In genomic region chr4:7381221-7381889, GRCh38 we compare ENCODE assay signal across 18 cellular contexts. TPM values are rescaled to one million over a fixed set of nuclear protein-coding genes. Genes with fewer than 3 reads are reported as not detected.
DNase-seq lines count a peak whose midpoint lies in the region; ATAC-seq and TF ChIP-seq lines count a peak whose summit lies in the region.
"Had no signal": no experiment of that assay in that cellular context is flagged by ENCODE, and none has a peak within 500 bp of the region (broad histone marks: within the 10 kb centered on the region; RNA-seq: fewer than 3 reads in every experiment).

No MANE protein-coding gene starts in this region.

- H3K27me3 ChIP-seq in right atrium auricular region (no peaks in the 10 kb centered on the region), lower lobe of right lung (ENCODE audit: low read depth) (peaks cover 5% of the 10 kb centered on the region)
- H3K27me3 ChIP-seq: thyroid gland had no signal

- H3K4me3 Mint-ChIP-seq in activated T-helper 1 cell treated with anti-CD3 and anti-CD28 coated beads, Interleukin-12 subunit alpha, Interleukin-12 subunit beta, Interleukin-2, Interleukin-4 antibody, amounts not matched to agents 30 ng/mL and 10 ng/mL and 1 ng/mL, durations not matched to agents 14 hours and 24 hours and 36 hours: no peak overlapping the region

- peaks cover 17% of the 10 kb centered on the region for H3K9me3 Mint-ChIP-seq in activated T-helper 1 cell treated with anti-CD3 and anti-CD28 coated beads, Interleukin-12 subunit alpha, Interleukin-12 subunit beta, Interleukin-2, Interleukin-4 antibody, amounts not matched to agents 30 ng/mL and 10 ng/mL and 1 ng/mL, durations not matched to agents 14 hours and 24 hours and 36 hours
- H3K9me3 Mint-ChIP-seq: nephron had no signal

- H3K4me1 ChIP-seq in right atrium auricular region (peaks cover 0 to 10% of the 10 kb centered on the region in 2 donors), lower lobe of right lung (no peaks in the 10 kb centered on the region)
- H3K4me1 ChIP-seq: A549, thyroid gland had no signal

- intact Hi-C loops in Right ventricle myocardium inferior (cut with DNase I) (no loop called here), lower lobe of right lung (cut with DNase I) (no loop called here)
- intact Hi-C loops in activated T-helper 1 cell treated with anti-CD3 and anti-CD28 coated beads, Interleukin-12 subunit alpha, Interleukin-12 subunit beta, Interleukin-2, Interleukin-4 antibody, amounts not matched to agents 30 ng/mL and 10 ng/mL and 1 ng/mL, durations not matched to agents 14 hours and 24 hours and 36 hours (cut with micrococcal nuclease): no loop called here

- DNase-seq in Right ventricle myocardium inferior (ENCODE audit: missing footprints) (peak; percentile 52), right atrium auricular region (ENCODE audit: low spot score) (no peak), caudate nucleus (lab: John Stamatoyannopoulos, UW) (peak in 3 of 61 donors; percentile 15 to 51 (median 24)), lower lobe of right lung (peak; percentile 32), NCI-H748 (lab: John Stamatoyannopoulos, UW; ENCODE audit: unreplicated experiment) (no peak)
- DNase-seq in activated T-helper 1 cell treated with anti-CD3 and anti-CD28 coated beads, Interleukin-12 subunit alpha, Interleukin-12 subunit beta, Interleukin-2, Interleukin-4 antibody, amounts not matched to agents 30 ng/mL and 10 ng/mL and 1 ng/mL, durations not matched to agents 14 hours and 24 hours and 36 hours (ENCODE audit: low spot score): no peak
- DNase-seq in activated CD8-positive, alpha-beta memory T cell treated with anti-CD3 and anti-CD28 coated beads, Interleukin-2, amount 50 U/mL, for 48 hours: no peak
- DNase-seq: activated CD4-positive, alpha-beta T cell treated with anti-CD3 and anti-CD28 coated beads, Interleukin-2, amount 50 U/mL, for 4 hours; activated gamma-delta T cell treated with Interleukin-2 at 50 U/mL for 16 hours; NCI-H1092; OCI-M1; T-helper 2 cell; thyroid gland had no signal

- H3K9me3 ChIP-seq in right atrium auricular region (no peaks in the 10 kb centered on the region), lower lobe of right lung (no peaks in the 10 kb centered on the region)
- H3K9me3 ChIP-seq: A549, thyroid gland had no signal

- ATAC-seq in Right ventricle myocardium inferior (peak; percentile 55), lower lobe of right lung (peak; percentile 25 to 29), GM21737 (IDR thresholded peaks at IDR 0.05; ENCODE audit: unreplicated experiment) (no peak)
- ATAC-seq: A549, left colon had no signal

- H3K4me1 Mint-ChIP-seq in activated T-helper 1 cell treated with anti-CD3 and anti-CD28 coated beads, Interleukin-12 subunit alpha, Interleukin-12 subunit beta, Interleukin-2, Interleukin-4 antibody, amounts not matched to agents 30 ng/mL and 10 ng/mL and 1 ng/mL, durations not matched to agents 14 hours and 24 hours and 36 hours (ENCODE audit: low read depth): no peaks in the 10 kb centered on the region

- TF ChIP-seq CTCF in right atrium auricular region (IDR thresholded peaks at IDR 0.05): no peak
- no peak for TF ChIP-seq CTCF in lower lobe of right lung (IDR thresholded peaks at IDR 0.05)

- H3K27ac ChIP-seq in right atrium auricular region (no peak overlapping the region), caudate nucleus (ENCODE audit: low read depth, low read length) (peak overlapping the region; percentile 58), lower lobe of right lung (no peak overlapping the region)
- H3K27ac ChIP-seq: A549, skin epidermis, thyroid gland had no signal

- H3K27ac Mint-ChIP-seq in activated T-helper 1 cell treated with anti-CD3 and anti-CD28 coated beads, Interleukin-12 subunit alpha, Interleukin-12 subunit beta, Interleukin-2, Interleukin-4 antibody, amounts not matched to agents 30 ng/mL and 10 ng/mL and 1 ng/mL, durations not matched to agents 14 hours and 24 hours and 36 hours: no peak overlapping the region
- H3K27ac Mint-ChIP-seq: nephron had no signal

- no peaks in the 10 kb centered on the region for H3K36me3 Mint-ChIP-seq in activated T-helper 1 cell treated with anti-CD3 and anti-CD28 coated beads, Interleukin-12 subunit alpha, Interleukin-12 subunit beta, Interleukin-2, Interleukin-4 antibody, amounts not matched to agents 30 ng/mL and 10 ng/mL and 1 ng/mL, durations not matched to agents 14 hours and 24 hours and 36 hours (ENCODE audit: low read depth)

- H3K27me3 Mint-ChIP-seq in activated T-helper 1 cell treated with anti-CD3 and anti-CD28 coated beads, Interleukin-12 subunit alpha, Interleukin-12 subunit beta, Interleukin-2, Interleukin-4 antibody, amounts not matched to agents 30 ng/mL and 10 ng/mL and 1 ng/mL, durations not matched to agents 14 hours and 24 hours and 36 hours (ENCODE audit: insufficient read depth): peaks cover 7% of the 10 kb centered on the region

- H3K36me3 ChIP-seq in right atrium auricular region (no peaks in the 10 kb centered on the region), lower lobe of right lung (no peaks in the 10 kb centered on the region)
- H3K36me3 ChIP-seq: thyroid gland had no signal

- H3K4me3 ChIP-seq in right atrium auricular region (no peak overlapping the region), lower lobe of right lung (no peak overlapping the region)
- H3K4me3 ChIP-seq: A549, skin epidermis, thyroid gland had no signal

RNA-seq across cellular contexts. Expression of gene PSAPL1, which starts 53.4 kb away (rescaled TPM):
- not detected for total RNA-seq in Right ventricle myocardium inferior
- under 1 TPM in 1 of 2 donors, not detected in 1; 0.12 TPM for total RNA-seq in right atrium auricular region
- total RNA-seq in lower lobe of right lung: not detected
- not detected in 2 replicates for total RNA-seq in activated T-helper 1 cell treated with anti-CD3 and anti-CD28 coated beads, Interleukin-12 subunit alpha, Interleukin-12 subunit beta, Interleukin-2, Interleukin-4 antibody, amounts not matched to agents 30 ng/mL and 10 ng/mL and 1 ng/mL, durations not matched to agents 14 hours and 24 hours and 36 hours
- total RNA-seq: left colon, thyroid gland had no signal

Comparison
In these comparisons a context has a peak if more than half of its experiments do, and no peak if none do; other contexts are left out.
1. DNase-seq: peak in Right ventricle myocardium inferior (single experiment) and lower lobe of right lung (single experiment); none in right atrium auricular region (single experiment), NCI-H748 (single experiment), activated T-helper 1 cell treated with anti-CD3 and anti-CD28 coated beads, Interleukin-12 subunit alpha, Interleukin-12 subunit beta, Interleukin-2, Interleukin-4 antibody, amounts not matched to agents 30 ng/mL and 10 ng/mL and 1 ng/mL, durations not matched to agents 14 hours and 24 hours and 36 hours (single experiment) and activated CD8-positive, alpha-beta memory T cell treated with anti-CD3 and anti-CD28 coated beads, Interleukin-2, amount 50 U/mL, for 48 hours (single experiment).